ENCODE assay signal across 9 cellular contexts in the genomic region with DNA sequence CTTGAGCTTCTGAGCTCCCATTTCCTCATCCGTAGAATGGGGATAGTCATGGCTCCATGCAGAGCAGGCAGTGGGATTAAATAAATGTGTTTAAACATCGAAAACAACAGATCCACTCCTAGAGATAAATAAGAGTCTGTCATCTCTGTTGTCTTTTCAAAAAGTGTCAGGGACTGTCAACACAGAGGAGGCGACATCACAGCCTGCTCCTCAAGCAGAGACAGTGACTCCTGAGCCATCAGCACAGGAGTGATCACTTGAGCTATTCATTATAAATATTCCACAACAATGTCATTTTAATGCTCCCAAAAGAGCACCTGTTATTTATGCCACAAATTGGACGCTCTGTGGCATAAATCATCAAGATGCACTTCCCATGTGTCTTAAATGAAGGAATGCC.
"Had no signal": no experiment of that assay in that cellular context is flagged by ENCODE, and none has a peak within 500 bp of the region (broad histone marks: within the 10 kb centered on the region; RNA-seq: fewer than 3 reads in every experiment).

No MANE protein-coding gene starts in this region.

- H3K27ac ChIP-seq: GM23248, HL-60 had no signal

- H3K9ac ChIP-seq: GM23248 had no signal

- H3K4me1 ChIP-seq: HAP-1 had no signal

- H3K4me3 ChIP-seq: GM23248, HAP-1 had no signal

- H2AFZ ChIP-seq: GM23248 had no signal

- H3K36me3 ChIP-seq: HAP-1 had no signal

- ATAC-seq: HCT116, HepG2 had no signal

- DNase-seq: GM23248, GOT3, H7, HFFc6, KBM-7 had no signal

- H3K9me3 ChIP-seq: HAP-1 had no signal
